In the genomic region with DNA sequence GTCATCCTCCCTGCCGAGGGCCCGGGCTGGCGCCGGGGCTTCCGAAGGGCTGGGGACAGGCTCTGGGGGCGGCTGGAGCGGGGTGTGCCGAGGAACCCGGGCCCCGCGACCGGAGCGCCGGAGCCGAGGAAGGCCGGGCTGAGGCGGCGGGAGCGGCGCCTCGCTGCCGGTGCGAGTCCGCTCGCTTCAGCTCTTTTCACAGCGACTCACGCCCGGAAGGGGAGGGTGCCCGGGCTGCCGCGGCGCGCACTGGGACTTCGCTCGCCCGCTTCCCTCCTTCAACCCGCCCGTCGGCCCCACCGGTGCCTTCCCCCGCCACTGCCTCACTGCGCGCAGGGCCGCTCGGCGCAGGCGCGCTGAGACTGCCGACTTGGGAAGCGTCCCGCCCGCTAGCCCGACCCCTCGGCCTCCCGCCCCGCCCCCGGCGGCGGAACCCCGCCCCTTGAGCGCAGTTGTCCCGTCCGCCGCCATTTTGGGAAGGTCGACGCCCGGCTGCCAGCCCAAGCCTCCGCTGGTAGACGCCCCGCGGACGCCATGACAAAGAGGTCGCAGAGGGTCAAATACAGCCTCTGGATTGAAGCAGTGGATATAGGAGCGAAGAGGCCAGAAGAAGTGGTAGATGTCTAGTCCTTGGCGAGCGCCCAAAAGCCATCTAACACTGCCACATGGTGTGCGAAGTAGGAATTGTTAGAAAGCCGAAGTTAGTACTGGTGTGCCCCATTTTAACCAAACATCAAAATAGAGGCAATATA, we compare ENCODE assay signal across 1 cellular context.
A peak's percentile ranks its signal among the peaks of the same experiment; 100 is the strongest.
TF ChIP-seq lines count a peak whose summit lies in the region.

A gene with protein sequence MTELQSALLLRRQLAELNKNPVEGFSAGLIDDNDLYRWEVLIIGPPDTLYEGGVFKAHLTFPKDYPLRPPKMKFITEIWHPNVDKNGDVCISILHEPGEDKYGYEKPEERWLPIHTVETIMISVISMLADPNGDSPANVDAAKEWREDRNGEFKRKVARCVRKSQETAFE (minus strand): TSS at position 364 of the 752 bp plus-strand sequence. CDS start 359 bp downstream, at position 5.

TF ChIP-seq in HepG2, 621 proteins besides CTCF, POLR2A, EP300 and RAD21 (continued from another document and continues in another):
- TF ChIP-seq, protein P1, sequence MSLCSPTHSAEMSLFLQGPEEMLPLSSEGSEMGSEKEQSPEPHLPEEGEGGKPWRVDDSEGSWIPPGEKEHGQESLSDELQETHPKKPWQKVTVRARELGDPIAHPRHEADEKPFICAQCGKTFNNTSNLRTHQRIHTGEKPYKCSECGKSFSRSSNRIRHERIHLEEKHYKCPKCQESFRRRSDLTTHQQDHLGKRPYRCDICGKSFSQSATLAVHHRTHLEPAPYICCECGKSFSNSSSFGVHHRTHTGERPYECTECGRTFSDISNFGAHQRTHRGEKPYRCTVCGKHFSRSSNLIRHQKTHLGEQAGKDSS (CRISPR knock-in tag; IDR thresholded peaks at IDR 0.05; ENCODE audit: borderline replicate concordance, low read depth): peak; percentile 16; the same call in 1 of the 2 replicates
- TF ChIP-seq CHD4 (IDR thresholded peaks at IDR 0.05; ENCODE audit: borderline replicate concordance, low read length) (no peak), LCORL (IDR thresholded peaks at IDR 0.05) (no peak), LCORL (CRISPR knock-in tag; IDR thresholded peaks at IDR 0.05) (no peak), SKI (IDR thresholded peaks at IDR 0.05; ENCODE audit: partially characterized antibody) (no peak), ZKSCAN1 (IDR thresholded peaks at IDR 0.05; ENCODE audit: low read length) (no peak), GATA4 (IDR thresholded peaks at IDR 0.05; ENCODE audit: borderline replicate concordance, low read depth) (0 out of 2 replicates have a peak, but pooled peaks have one; percentile 45), ZHX2 (IDR thresholded peaks at IDR 0.05; ENCODE audit: low read depth) (peak; percentile 85), ZHX2 (CRISPR knock-in tag; IDR thresholded peaks at IDR 0.05; ENCODE audit: borderline replicate concordance) (no peak), AGO1 (IDR thresholded peaks at IDR 0.05; ENCODE audit: low read depth, low read length, poor library complexity, severe bottlenecking) (no peak), FLYWCH1 (CRISPR knock-in tag; IDR thresholded peaks at IDR 0.05) (no peak), ZNF841 (CRISPR knock-in tag; IDR thresholded peaks at IDR 0.05; ENCODE audit: borderline replicate concordance) (no peak), E2F2 (CRISPR knock-in tag; IDR thresholded peaks at IDR 0.05; ENCODE audit: borderline replicate concordance) (no peak), ZNF264 (CRISPR knock-in tag; IDR thresholded peaks at IDR 0.05) (0 out of 2 replicates have a peak, but pooled peaks have one; percentile 32), ZMYM4 (CRISPR knock-in tag; IDR thresholded peaks at IDR 0.05) (peak; percentile 39; the same call in 1 of the 2 replicates), THAP8 (CRISPR knock-in tag; IDR thresholded peaks at IDR 0.05; ENCODE audit: borderline replicate concordance) (peak; percentile 43), NCOA5 (CRISPR knock-in tag; IDR thresholded peaks at IDR 0.05) (no peak), SRSF9 (IDR thresholded peaks at IDR 0.05; ENCODE audit: borderline replicate concordance, insufficient read depth, low read depth, low read length, poor library complexity, severe bottlenecking) (no peak), CHD2 (IDR thresholded peaks at IDR 0.05; ENCODE audit: low read depth, low read length) (no peak), ZNF329 (CRISPR knock-in tag; IDR thresholded peaks at IDR 0.05; ENCODE audit: low read depth) (no peak), ZFP41 (CRISPR knock-in tag; IDR thresholded peaks at IDR 0.05; ENCODE audit: borderline replicate concordance) (no peak), TCF12 (IDR thresholded peaks at IDR 0.05) (no peak), TCF12 (CRISPR knock-in tag; IDR thresholded peaks at IDR 0.05) (0 out of 2 replicates have a peak, but pooled peaks have one; percentile 55), NR2C2 (CRISPR knock-in tag; IDR thresholded peaks at IDR 0.05; ENCODE audit: borderline replicate concordance) (peak; percentile 80), ZSCAN12 (CRISPR knock-in tag; IDR thresholded peaks at IDR 0.05) (no peak), ZNF782 (CRISPR knock-in tag; IDR thresholded peaks at IDR 0.05; ENCODE audit: borderline replicate concordance) (peak; percentile 63; the same call in 1 of the 2 replicates), ZNF558 (CRISPR knock-in tag; IDR thresholded peaks at IDR 0.05; ENCODE audit: borderline replicate concordance) (no peak), ZNF205 (CRISPR knock-in tag; IDR thresholded peaks at IDR 0.05) (0 out of 2 replicates have a peak, but pooled peaks have one; percentile 58), GABPB1 (CRISPR knock-in tag; IDR thresholded peaks at IDR 0.05) (peak; percentile 88), ZNF160 (CRISPR knock-in tag; IDR thresholded peaks at IDR 0.05) (peak; percentile 20; the same call in 1 of the 2 replicates), NFRKB (IDR thresholded peaks at IDR 0.05) (no peak)
- TF ChIP-seq, protein P2, sequence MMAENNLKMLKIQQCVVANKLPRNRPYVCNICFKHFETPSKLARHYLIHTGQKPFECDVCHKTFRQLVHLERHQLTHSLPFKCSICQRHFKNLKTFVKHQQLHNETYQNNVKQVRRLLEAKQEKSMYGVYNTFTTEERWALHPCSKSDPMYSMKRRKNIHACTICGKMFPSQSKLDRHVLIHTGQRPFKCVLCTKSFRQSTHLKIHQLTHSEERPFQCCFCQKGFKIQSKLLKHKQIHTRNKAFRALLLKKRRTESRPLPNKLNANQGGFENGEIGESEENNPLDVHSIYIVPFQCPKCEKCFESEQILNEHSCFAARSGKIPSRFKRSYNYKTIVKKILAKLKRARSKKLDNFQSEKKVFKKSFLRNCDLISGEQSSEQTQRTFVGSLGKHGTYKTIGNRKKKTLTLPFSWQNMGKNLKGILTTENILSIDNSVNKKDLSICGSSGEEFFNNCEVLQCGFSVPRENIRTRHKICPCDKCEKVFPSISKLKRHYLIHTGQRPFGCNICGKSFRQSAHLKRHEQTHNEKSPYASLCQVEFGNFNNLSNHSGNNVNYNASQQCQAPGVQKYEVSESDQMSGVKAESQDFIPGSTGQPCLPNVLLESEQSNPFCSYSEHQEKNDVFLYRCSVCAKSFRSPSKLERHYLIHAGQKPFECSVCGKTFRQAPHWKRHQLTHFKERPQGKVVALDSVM (CRISPR knock-in tag; IDR thresholded peaks at IDR 0.05): peak; percentile 46; the same call in 1 of the 2 replicates
- TF ChIP-seq, protein P3, sequence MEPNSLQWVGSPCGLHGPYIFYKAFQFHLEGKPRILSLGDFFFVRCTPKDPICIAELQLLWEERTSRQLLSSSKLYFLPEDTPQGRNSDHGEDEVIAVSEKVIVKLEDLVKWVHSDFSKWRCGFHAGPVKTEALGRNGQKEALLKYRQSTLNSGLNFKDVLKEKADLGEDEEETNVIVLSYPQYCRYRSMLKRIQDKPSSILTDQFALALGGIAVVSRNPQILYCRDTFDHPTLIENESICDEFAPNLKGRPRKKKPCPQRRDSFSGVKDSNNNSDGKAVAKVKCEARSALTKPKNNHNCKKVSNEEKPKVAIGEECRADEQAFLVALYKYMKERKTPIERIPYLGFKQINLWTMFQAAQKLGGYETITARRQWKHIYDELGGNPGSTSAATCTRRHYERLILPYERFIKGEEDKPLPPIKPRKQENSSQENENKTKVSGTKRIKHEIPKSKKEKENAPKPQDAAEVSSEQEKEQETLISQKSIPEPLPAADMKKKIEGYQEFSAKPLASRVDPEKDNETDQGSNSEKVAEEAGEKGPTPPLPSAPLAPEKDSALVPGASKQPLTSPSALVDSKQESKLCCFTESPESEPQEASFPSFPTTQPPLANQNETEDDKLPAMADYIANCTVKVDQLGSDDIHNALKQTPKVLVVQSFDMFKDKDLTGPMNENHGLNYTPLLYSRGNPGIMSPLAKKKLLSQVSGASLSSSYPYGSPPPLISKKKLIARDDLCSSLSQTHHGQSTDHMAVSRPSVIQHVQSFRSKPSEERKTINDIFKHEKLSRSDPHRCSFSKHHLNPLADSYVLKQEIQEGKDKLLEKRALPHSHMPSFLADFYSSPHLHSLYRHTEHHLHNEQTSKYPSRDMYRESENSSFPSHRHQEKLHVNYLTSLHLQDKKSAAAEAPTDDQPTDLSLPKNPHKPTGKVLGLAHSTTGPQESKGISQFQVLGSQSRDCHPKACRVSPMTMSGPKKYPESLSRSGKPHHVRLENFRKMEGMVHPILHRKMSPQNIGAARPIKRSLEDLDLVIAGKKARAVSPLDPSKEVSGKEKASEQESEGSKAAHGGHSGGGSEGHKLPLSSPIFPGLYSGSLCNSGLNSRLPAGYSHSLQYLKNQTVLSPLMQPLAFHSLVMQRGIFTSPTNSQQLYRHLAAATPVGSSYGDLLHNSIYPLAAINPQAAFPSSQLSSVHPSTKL (CRISPR knock-in tag; IDR thresholded peaks at IDR 0.05): peak; percentile 37; the same call in 1 of the 2 replicates
- TF ChIP-seq, protein P4, sequence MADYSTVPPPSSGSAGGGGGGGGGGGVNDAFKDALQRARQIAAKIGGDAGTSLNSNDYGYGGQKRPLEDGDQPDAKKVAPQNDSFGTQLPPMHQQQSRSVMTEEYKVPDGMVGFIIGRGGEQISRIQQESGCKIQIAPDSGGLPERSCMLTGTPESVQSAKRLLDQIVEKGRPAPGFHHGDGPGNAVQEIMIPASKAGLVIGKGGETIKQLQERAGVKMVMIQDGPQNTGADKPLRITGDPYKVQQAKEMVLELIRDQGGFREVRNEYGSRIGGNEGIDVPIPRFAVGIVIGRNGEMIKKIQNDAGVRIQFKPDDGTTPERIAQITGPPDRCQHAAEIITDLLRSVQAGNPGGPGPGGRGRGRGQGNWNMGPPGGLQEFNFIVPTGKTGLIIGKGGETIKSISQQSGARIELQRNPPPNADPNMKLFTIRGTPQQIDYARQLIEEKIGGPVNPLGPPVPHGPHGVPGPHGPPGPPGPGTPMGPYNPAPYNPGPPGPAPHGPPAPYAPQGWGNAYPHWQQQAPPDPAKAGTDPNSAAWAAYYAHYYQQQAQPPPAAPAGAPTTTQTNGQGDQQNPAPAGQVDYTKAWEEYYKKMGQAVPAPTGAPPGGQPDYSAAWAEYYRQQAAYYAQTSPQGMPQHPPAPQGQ (CRISPR knock-in tag; IDR thresholded peaks at IDR 0.05; ENCODE audit: borderline replicate concordance): no peak
- TF ChIP-seq, protein P5, sequence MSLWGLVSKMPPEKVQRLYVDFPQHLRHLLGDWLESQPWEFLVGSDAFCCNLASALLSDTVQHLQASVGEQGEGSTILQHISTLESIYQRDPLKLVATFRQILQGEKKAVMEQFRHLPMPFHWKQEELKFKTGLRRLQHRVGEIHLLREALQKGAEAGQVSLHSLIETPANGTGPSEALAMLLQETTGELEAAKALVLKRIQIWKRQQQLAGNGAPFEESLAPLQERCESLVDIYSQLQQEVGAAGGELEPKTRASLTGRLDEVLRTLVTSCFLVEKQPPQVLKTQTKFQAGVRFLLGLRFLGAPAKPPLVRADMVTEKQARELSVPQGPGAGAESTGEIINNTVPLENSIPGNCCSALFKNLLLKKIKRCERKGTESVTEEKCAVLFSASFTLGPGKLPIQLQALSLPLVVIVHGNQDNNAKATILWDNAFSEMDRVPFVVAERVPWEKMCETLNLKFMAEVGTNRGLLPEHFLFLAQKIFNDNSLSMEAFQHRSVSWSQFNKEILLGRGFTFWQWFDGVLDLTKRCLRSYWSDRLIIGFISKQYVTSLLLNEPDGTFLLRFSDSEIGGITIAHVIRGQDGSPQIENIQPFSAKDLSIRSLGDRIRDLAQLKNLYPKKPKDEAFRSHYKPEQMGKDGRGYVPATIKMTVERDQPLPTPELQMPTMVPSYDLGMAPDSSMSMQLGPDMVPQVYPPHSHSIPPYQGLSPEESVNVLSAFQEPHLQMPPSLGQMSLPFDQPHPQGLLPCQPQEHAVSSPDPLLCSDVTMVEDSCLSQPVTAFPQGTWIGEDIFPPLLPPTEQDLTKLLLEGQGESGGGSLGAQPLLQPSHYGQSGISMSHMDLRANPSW (CRISPR knock-in tag; IDR thresholded peaks at IDR 0.05; ENCODE audit: borderline replicate concordance): no peak
